In genomic region chr17:33012522-33013033, GRCh38 we compare ENCODE assay signal across 10 cellular contexts. TPM values are rescaled to one million over a fixed set of nuclear protein-coding genes. Genes with fewer than 3 reads are reported as not detected.
DNase-seq lines count a peak whose midpoint lies in the region; ATAC-seq and TF ChIP-seq lines count a peak whose summit lies in the region.
"Had no signal": no experiment of that assay in that cellular context is flagged by ENCODE, and none has a peak within 500 bp of the region (broad histone marks: within the 10 kb centered on the region; RNA-seq: fewer than 3 reads in every experiment).

No MANE protein-coding gene starts in this region.

- no peak overlapping the region for H4K12ac ChIP-seq in trophoblast cell (ENCODE audit: low read depth, low read length)

- WGBS in trophoblast cell (ENCODE audit: extremely low coverage, insufficient coverage, insufficient read length): no CpG with 5 or more reads among the region's 8 CpGs

- no peak overlapping the region for H2AK5ac ChIP-seq in trophoblast cell (ENCODE audit: low read length)

- no peak overlapping the region for H3K14ac ChIP-seq in trophoblast cell (ENCODE audit: low read length)

- no peaks in the 10 kb centered on the region for H3K79me2 ChIP-seq in trophoblast cell (ENCODE audit: control insufficient read depth, insufficient read depth, low read length, poor library complexity)

- no peak overlapping the region for H2BK5ac ChIP-seq in trophoblast cell (ENCODE audit: low read depth, low read length, poor library complexity)

- ATAC-seq in HG03439 (IDR thresholded peaks at IDR 0.05; ENCODE audit: unreplicated experiment) (no peak), HG03135 (IDR thresholded peaks at IDR 0.05; ENCODE audit: unreplicated experiment) (no peak)

- POLR2A ChIA-PET in GM10248 (lab: Yijun Ruan, JAX): no interaction called here

- H3K27me3 ChIP-seq in trophoblast cell (ENCODE audit: insufficient read depth, low read length): no peaks in the 10 kb centered on the region

- peak; percentile 96 for DNase-seq in EH (ENCODE audit: low read depth)
- peak; percentile 21 for DNase-seq in RKO (ENCODE audit: low spot score)
- DNase-seq in fibroblast of gingiva (ENCODE audit: low read depth): peak; percentile 86
- DNase-seq in trophoblast cell: peak; percentile 88 to 94
- DNase-seq in GM10248 (ENCODE audit: extremely low spot score): no peak
- no peak for DNase-seq in HUDEP-2 (lab: John Stamatoyannopoulos, UW; ENCODE audit: unreplicated experiment in 76 of 76)
- DNase-seq: DMS 273 treated with DMSO at 0.1 percent for 48 hours, NCI-H524 had no signal

- H2BK12ac ChIP-seq in trophoblast cell (ENCODE audit: low read length): no peak overlapping the region

- no peak for TF ChIP-seq CTCF in GM10248 (IDR thresholded peaks at IDR 0.05; ENCODE audit: control extremely low read depth, extremely low read depth, low read depth, missing control alignments)

- no peak overlapping the region for H4K91ac ChIP-seq in trophoblast cell (ENCODE audit: low read depth, low read length)

- peak overlapping the region; percentile 13 for H4K8ac ChIP-seq in trophoblast cell (ENCODE audit: low read depth, low read length)

- H3K9ac ChIP-seq in trophoblast cell (ENCODE audit: low read length): no peak overlapping the region

- no peak overlapping the region for H3K18ac ChIP-seq in trophoblast cell (ENCODE audit: low read length)

- H3K4me3 ChIP-seq in trophoblast cell (ENCODE audit: low read depth, low read length): no peak overlapping the region

- H3K23ac ChIP-seq in trophoblast cell (ENCODE audit: low read length): no peak overlapping the region

- no peaks in the 10 kb centered on the region for H3K36me3 ChIP-seq in trophoblast cell (ENCODE audit: control insufficient read depth in 1 of 2, insufficient read depth in 2 of 2, low read length in 2 of 2)

- peaks cover 6 to 22% of the 10 kb centered on the region in 2 experiments for H3K4me1 ChIP-seq in trophoblast cell (ENCODE audit: control insufficient read depth in 1 of 2, insufficient read depth in 2 of 2, low read length in 2 of 2)

- H3K4ac ChIP-seq in trophoblast cell (ENCODE audit: low read depth, low read length): no peak overlapping the region

- CTCF ChIA-PET in GM10248 (lab: Yijun Ruan, JAX): interaction anchor here (1.7 kb wide), 1 partner anchor 13 kb away, joined by 6 read pairs; no protein-coding TSS in a partner anchor

- no peaks in the 10 kb centered on the region for H3K9me3 ChIP-seq in trophoblast cell (ENCODE audit: insufficient read depth, low read depth, low read length)

- no peaks in the 10 kb centered on the region for H3K79me1 ChIP-seq in trophoblast cell (ENCODE audit: low read length)

- H3K4me2 ChIP-seq in trophoblast cell (ENCODE audit: low read length): no peak overlapping the region

- H3K27ac ChIP-seq in trophoblast cell (ENCODE audit: low read depth, low read length): no peak overlapping the region

- no peak overlapping the region for H2AFZ ChIP-seq in trophoblast cell (ENCODE audit: insufficient read depth, low read length, poor library complexity)

- no peak overlapping the region for H2BK120ac ChIP-seq in trophoblast cell (ENCODE audit: insufficient read depth, low read length, poor library complexity)

RNA-seq across cellular contexts. Expression of gene SPACA3, which starts 20.9 kb away (rescaled TPM):
- not detected in 2 replicates for polyA plus RNA-seq in trophoblast cell (2013)

Comparison
In these comparisons a context has a peak if more than half of its experiments do, and no peak if none do; other contexts are left out.
1. DNase-seq: peak in EH (single experiment), RKO (single experiment), fibroblast of gingiva (single experiment) and trophoblast cell (2 of 2); none in GM10248 (single experiment) and HUDEP-2 (0 of 76).